In the genomic region with DNA sequence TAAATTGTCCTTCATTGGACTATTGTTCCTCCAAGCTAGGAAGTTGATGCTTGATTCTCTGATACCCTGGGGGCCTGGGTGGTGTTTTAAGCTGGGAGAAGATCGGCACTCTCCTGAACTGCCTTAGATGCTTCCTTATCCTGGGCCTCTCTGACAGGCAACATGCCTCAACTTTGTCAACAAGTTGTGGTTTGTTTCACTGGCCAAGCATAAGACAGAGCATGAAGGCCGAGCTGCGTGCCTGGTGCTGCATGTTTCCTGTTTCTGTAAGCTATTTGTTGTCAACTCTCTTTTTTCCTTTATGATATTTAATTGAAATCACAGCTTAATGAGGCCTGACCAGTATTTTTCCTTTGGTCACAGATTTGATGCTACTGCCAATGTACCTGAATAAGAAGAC, we compare ENCODE assay signal across 22 cellular contexts.
A peak's percentile ranks its signal among the peaks of the same experiment; 100 is the strongest.
DNase-seq lines count a peak whose midpoint lies in the region; ATAC-seq and TF ChIP-seq lines count a peak whose summit lies in the region.
"Had no signal": no experiment of that assay in that cellular context is flagged by ENCODE, and none has a peak within 500 bp of the region (broad histone marks: within the 10 kb centered on the region; RNA-seq: fewer than 3 reads in every experiment).

No MANE protein-coding gene starts in this region.

- no peak for TF ChIP-seq RAD21 in SK-N-SH (IDR thresholded peaks at IDR 0.05; ENCODE audit: low read length)

- H3F3A ChIP-seq in SK-N-SH (replicated peaks; ENCODE audit: insufficient read depth), result no peaks in the 10 kb centered on the region
- peaks cover 8% of the 10 kb centered on the region for H3F3A ChIP-seq in smooth muscle cell (ENCODE audit: low read depth)

- H4K20me1 ChIP-seq in SK-N-SH (ENCODE audit: insufficient read depth) (no peaks in the 10 kb centered on the region), smooth muscle cell (ENCODE audit: low read depth) (no peaks in the 10 kb centered on the region)

- CTCF ChIA-PET in SK-N-SH (lab: Yijun Ruan, JAX), result interaction anchor here (0.7 kb wide), 1 partner anchor 21 kb away, joined by 3 read pairs; no protein-coding TSS in a partner anchor

- H3K4me2 ChIP-seq in SK-N-SH, result no peak overlapping the region
- peak overlapping the region; percentile 46 for H3K4me2 ChIP-seq in smooth muscle cell

- no peak overlapping the region for H3K27ac ChIP-seq in SK-N-SH (ENCODE audit: low read depth in 2 of 2, low read length in 1 of 2)
- peak overlapping the region; percentile 3 for H3K27ac ChIP-seq in smooth muscle cell (ENCODE audit: low read depth)
- H3K27ac ChIP-seq: 22Rv1, C4-2B, Peyer's patch, SJSA1 had no signal

- DNase-seq in SK-N-SH, result no peak
- peak; percentile 76 for DNase-seq in epithelial cell of esophagus (ENCODE audit: low read depth)
- DNase-seq in kidney tubule cell (ENCODE audit: low spot score), result peak; percentile 14
- DNase-seq in smooth muscle cell (lab: John Stamatoyannopoulos, UW; ENCODE audit: unreplicated experiment), result no peak
- DNase-seq: Calu3; CD8-positive, alpha-beta memory T cell; DMS153; Karpas-422; NCI-H1417; NCI-H1694 treated with DMSO at 0.1 percent for 48 hours; NCI-H2081 treated with DMSO at 0.1 percent for 48 hours; NCI-H2171 treated with DMSO at 0.1 percent for 48 hours; NCI-H524 treated with DMSO at 0.1 percent for 48 hours; NCI-H82; Peyer's patch had no signal

- ATAC-seq in SK-N-SH treated with all-trans-retinoic acid at 6 μM for 48 hours, result no peak
- no peak for ATAC-seq in GM18907 (IDR thresholded peaks at IDR 0.05; ENCODE audit: unreplicated experiment)
- ATAC-seq in HG02798 (IDR thresholded peaks at IDR 0.05; ENCODE audit: poor library complexity, unreplicated experiment), result no peak
- no peak for ATAC-seq in GM21576 (IDR thresholded peaks at IDR 0.05; ENCODE audit: unreplicated experiment)

- no peaks in the 10 kb centered on the region for H3K9me2 ChIP-seq in SK-N-SH

- H3K9ac ChIP-seq in SK-N-SH, result no peak overlapping the region
- H3K9ac ChIP-seq in smooth muscle cell (ENCODE audit: low read depth), result no peak overlapping the region

- H3K4me1 ChIP-seq in SK-N-SH (ENCODE audit: control insufficient read depth in 1 of 2, insufficient read depth in 2 of 2, low read depth in 1 of 2, low read length in 1 of 2) (no peaks in the 10 kb centered on the region), smooth muscle cell (ENCODE audit: low read depth) (peaks cover 9% of the 10 kb centered on the region)
- H3K4me1 ChIP-seq: Peyer's patch, SJSA1 had no signal

- H3K36me3 ChIP-seq in SK-N-SH (replicated peaks in 1 of 2; ENCODE audit: control insufficient read depth in 1 of 2, insufficient read depth in 2 of 2, low read length in 1 of 2), result no peaks in the 10 kb centered on the region
- H3K36me3 ChIP-seq in smooth muscle cell (ENCODE audit: low read depth), result no peaks in the 10 kb centered on the region
- H3K36me3 ChIP-seq: Peyer's patch, SJSA1 had no signal

- H3K27me3 ChIP-seq in SK-N-SH (ENCODE audit: insufficient read depth) (no peaks in the 10 kb centered on the region), smooth muscle cell (ENCODE audit: low read depth) (no peaks in the 10 kb centered on the region)
- H3K27me3 ChIP-seq: Peyer's patch, SJSA1 had no signal

- H3K4me3 ChIP-seq in SK-N-SH (ENCODE audit: low read depth in 2 of 2, low read length in 1 of 2) (no peak overlapping the region), epithelial cell of esophagus (ENCODE audit: low read length) (no peak overlapping the region), smooth muscle cell (no peak overlapping the region)
- H3K4me3 ChIP-seq: Peyer's patch, SJSA1 had no signal

- H2AFZ ChIP-seq in SK-N-SH (ENCODE audit: low read depth), result peak overlapping the region; percentile 34; the same call in 1 of the 2 replicates
- peak overlapping the region; percentile 73 for H2AFZ ChIP-seq in smooth muscle cell (ENCODE audit: low read depth)

- no peaks in the 10 kb centered on the region for H3K79me2 ChIP-seq in SK-N-SH (ENCODE audit: insufficient read depth)
- H3K79me2 ChIP-seq in smooth muscle cell (ENCODE audit: low read depth), result no peaks in the 10 kb centered on the region

- no peak for TF ChIP-seq EP300 in SK-N-SH (IDR thresholded peaks at IDR 0.05; ENCODE audit: borderline replicate concordance in 1 of 2, low read depth in 1 of 2, low read length in 1 of 2)

- POLR2A ChIA-PET in SK-N-SH (lab: Yijun Ruan, JAX), result interaction anchor here (0.6 kb wide), 1 partner anchor 38 kb away, joined by 3 read pairs; no protein-coding TSS in a partner anchor

- 81% methylated on average over 3 of the region's 3 CpGs for WGBS in SK-N-SH (ENCODE audit: low lambda C conversion rate)
- 5% methylated on average over 3 of the region's 3 CpGs for WGBS in smooth muscle cell (ENCODE audit: low lambda C conversion rate)

- no peaks in the 10 kb centered on the region; the same call in 1 of the 2 replicates for H3K9me3 ChIP-seq in SK-N-SH
- no peaks in the 10 kb centered on the region for H3K9me3 ChIP-seq in smooth muscle cell (replicated peaks; ENCODE audit: low read depth)
- H3K9me3 ChIP-seq: Peyer's patch, SJSA1 had no signal

- TF ChIP-seq CTCF in SK-N-SH (IDR thresholded peaks at IDR 0.05), result no peak
- TF ChIP-seq CTCF in epithelial cell of esophagus (IDR thresholded peaks at IDR 0.05; ENCODE audit: insufficient read depth, low read depth, low read length, missing control alignments), result no peak
- no peak for TF ChIP-seq CTCF in smooth muscle cell (IDR thresholded peaks at IDR 0.05; ENCODE audit: borderline replicate concordance, insufficient read depth, poor library complexity, severe bottlenecking)

TF ChIP-seq in SK-N-SH, 30 proteins besides CTCF, POLR2A, EP300 and RAD21 (continues in another document):
- TF ChIP-seq TCF12 (IDR thresholded peaks at IDR 0.05) (no peak), EZH2phosphoT487 (IDR thresholded peaks at IDR 0.05; ENCODE audit: borderline replicate concordance, low read depth) (no peak), SIN3A (IDR thresholded peaks at IDR 0.05; ENCODE audit: borderline replicate concordance, low read depth, low read length) (no peak), NFIC (IDR thresholded peaks at IDR 0.05; ENCODE audit: borderline replicate concordance) (no peak), RFX5 (IDR thresholded peaks at IDR 0.05; ENCODE audit: low read length) (no peak), MXI1 (IDR thresholded peaks at IDR 0.05; ENCODE audit: low read depth, low read length) (no peak), CHD2 (IDR thresholded peaks at IDR 0.05; ENCODE audit: low read length, partially characterized antibody) (no peak), RXRA (IDR thresholded peaks at IDR 0.05; ENCODE audit: borderline replicate concordance, low read depth) (no peak), ELF1 (IDR thresholded peaks at IDR 0.05) (no peak)
- TF ChIP-seq, protein P1, sequence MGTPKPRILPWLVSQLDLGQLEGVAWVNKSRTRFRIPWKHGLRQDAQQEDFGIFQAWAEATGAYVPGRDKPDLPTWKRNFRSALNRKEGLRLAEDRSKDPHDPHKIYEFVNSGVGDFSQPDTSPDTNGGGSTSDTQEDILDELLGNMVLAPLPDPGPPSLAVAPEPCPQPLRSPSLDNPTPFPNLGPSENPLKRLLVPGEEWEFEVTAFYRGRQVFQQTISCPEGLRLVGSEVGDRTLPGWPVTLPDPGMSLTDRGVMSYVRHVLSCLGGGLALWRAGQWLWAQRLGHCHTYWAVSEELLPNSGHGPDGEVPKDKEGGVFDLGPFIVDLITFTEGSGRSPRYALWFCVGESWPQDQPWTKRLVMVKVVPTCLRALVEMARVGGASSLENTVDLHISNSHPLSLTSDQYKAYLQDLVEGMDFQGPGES (IDR thresholded peaks at IDR 0.05; ENCODE audit: low read depth, low read length), result no peak
- TF ChIP-seq, protein P2, sequence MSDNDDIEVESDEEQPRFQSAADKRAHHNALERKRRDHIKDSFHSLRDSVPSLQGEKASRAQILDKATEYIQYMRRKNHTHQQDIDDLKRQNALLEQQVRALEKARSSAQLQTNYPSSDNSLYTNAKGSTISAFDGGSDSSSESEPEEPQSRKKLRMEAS (IDR thresholded peaks at IDR 0.05; ENCODE audit: low read depth), result no peak

TF ChIP-seq in SK-N-SH treated with all-trans-retinoic acid at 6 μM for 48 hours, 23 proteins besides CTCF, POLR2A, EP300 and RAD21:
- TF ChIP-seq CSDC2 (CRISPR knock-in tag; IDR thresholded peaks at IDR 0.05) (no peak), RARB (CRISPR knock-in tag; IDR thresholded peaks at IDR 0.05) (no peak), ISL1 (CRISPR knock-in tag; IDR thresholded peaks at IDR 0.05) (no peak), BACH2 (CRISPR knock-in tag; IDR thresholded peaks at IDR 0.05; ENCODE audit: borderline replicate concordance) (no peak), ZNF8 (CRISPR knock-in tag; IDR thresholded peaks at IDR 0.05) (no peak), ESRRG (CRISPR knock-in tag; IDR thresholded peaks at IDR 0.05) (no peak), ZNF70 (CRISPR knock-in tag; IDR thresholded peaks at IDR 0.05) (no peak)
- TF ChIP-seq, protein P3, sequence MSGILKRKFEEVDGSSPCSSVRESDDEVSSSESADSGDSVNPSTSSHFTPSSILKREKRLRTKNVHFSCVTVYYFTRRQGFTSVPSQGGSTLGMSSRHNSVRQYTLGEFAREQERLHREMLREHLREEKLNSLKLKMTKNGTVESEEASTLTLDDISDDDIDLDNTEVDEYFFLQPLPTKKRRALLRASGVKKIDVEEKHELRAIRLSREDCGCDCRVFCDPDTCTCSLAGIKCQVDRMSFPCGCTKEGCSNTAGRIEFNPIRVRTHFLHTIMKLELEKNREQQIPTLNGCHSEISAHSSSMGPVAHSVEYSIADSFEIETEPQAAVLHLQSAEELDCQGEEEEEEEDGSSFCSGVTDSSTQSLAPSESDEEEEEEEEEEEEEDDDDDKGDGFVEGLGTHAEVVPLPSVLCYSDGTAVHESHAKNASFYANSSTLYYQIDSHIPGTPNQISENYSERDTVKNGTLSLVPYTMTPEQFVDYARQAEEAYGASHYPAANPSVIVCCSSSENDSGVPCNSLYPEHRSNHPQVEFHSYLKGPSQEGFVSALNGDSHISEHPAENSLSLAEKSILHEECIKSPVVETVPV (CRISPR knock-in tag; IDR thresholded peaks at IDR 0.05), result no peak
- TF ChIP-seq, protein P4, sequence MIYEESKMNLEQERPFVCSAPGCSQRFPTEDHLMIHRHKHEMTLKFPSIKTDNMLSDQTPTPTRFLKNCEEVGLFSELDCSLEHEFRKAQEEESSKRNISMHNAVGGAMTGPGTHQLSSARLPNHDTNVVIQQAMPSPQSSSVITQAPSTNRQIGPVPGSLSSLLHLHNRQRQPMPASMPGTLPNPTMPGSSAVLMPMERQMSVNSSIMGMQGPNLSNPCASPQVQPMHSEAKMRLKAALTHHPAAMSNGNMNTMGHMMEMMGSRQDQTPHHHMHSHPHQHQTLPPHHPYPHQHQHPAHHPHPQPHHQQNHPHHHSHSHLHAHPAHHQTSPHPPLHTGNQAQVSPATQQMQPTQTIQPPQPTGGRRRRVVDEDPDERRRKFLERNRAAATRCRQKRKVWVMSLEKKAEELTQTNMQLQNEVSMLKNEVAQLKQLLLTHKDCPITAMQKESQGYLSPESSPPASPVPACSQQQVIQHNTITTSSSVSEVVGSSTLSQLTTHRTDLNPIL (CRISPR knock-in tag; IDR thresholded peaks at IDR 0.05; ENCODE audit: low read depth), result no peak
TF ChIP-seq in SK-N-SH treated with all-trans-retinoic acid at 6 μM for 48 hours: peak in this region for 0.

Comparison
In these comparisons a context has a peak if more than half of its experiments do, and no peak if none do; other contexts are left out.
1. DNase-seq: peak in epithelial cell of esophagus (single experiment) and kidney tubule cell (single experiment); none in SK-N-SH (single experiment) and smooth muscle cell (single experiment).